Comparison of ENCODE assay signal across 8 cellular contexts in the genomic region with DNA sequence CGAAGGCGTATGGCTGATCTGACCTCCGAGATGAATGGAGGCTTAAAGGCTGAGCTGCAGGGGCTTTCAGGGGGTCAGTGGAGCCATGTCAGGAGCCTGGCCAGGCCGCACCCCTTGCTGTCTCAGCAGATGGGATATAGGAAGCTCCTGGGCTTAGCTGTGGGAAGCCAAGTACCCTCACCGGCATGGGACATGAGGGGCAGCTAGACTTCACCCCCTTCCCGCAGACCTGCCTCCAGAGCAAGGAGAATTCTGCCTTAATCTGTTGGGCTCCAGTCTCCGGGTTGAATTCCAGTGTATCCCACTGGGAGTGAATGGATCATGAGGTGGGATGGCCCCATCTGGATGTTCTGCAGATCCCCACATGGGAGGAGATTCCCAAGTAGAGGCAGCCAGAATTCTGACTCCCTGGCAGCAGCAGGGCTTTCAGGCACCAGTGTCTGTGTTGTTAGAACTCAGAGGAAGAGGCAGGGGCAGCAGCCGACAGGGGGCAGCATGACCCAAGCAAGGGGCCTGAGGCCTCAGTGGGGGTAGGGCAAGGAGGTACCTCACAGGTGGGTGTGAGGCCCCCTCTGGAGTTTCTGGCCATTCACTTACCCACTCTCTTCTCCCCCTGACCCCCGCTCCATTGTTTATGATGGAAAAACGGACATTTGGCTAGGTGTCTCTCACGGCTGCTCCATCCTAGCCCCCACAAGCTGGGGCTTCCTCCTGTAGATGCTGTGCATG. TPM values are rescaled to one million over a fixed set of nuclear protein-coding genes. Genes with fewer than 3 reads are reported as not detected.
DNase-seq lines count a peak whose midpoint lies in the region; ATAC-seq, FAIRE-seq and TF ChIP-seq lines count a peak whose summit lies in the region.

No MANE protein-coding gene starts in this region.

- no peaks in the 10 kb centered on the region for H3K9me3 Mint-ChIP-seq in activated CD4-positive, alpha-beta memory T cell treated with anti-CD3 and anti-CD28 coated beads, Interleukin-2, amount 10 ng/mL, durations not matched to agents 7 days and 5 days
- H3K9me3 Mint-ChIP-seq in effector memory CD8-positive, alpha-beta T cell: no peaks in the 10 kb centered on the region

- H3K27ac Mint-ChIP-seq in activated CD4-positive, alpha-beta memory T cell treated with anti-CD3 and anti-CD28 coated beads, Interleukin-2, amount 10 ng/mL, durations not matched to agents 7 days and 5 days: no peak overlapping the region
- H3K27ac Mint-ChIP-seq in effector memory CD8-positive, alpha-beta T cell: peak overlapping the region; percentile 26 to 68

- H3K4me3 Mint-ChIP-seq in activated CD4-positive, alpha-beta memory T cell treated with anti-CD3 and anti-CD28 coated beads, Interleukin-2, amount 10 ng/mL, durations not matched to agents 7 days and 5 days: no peak overlapping the region
- H3K4me3 Mint-ChIP-seq in effector memory CD8-positive, alpha-beta T cell: no peak overlapping the region

- H3K4me1 ChIP-seq in neutrophil (ENCODE audit: control insufficient read depth in 1 of 2, insufficient read depth in 1 of 2, low read depth in 1 of 2, low read length in 1 of 2) (no peaks in the 10 kb centered on the region), tibial artery (peaks cover 0 to 28% (median 20%) of the 10 kb centered on the region in 4 donors)

- no peak for FAIRE-seq in HTR-8/SVneo (lab: Jason Lieb, UNC)

- H3K4me3 ChIP-seq in GM06990 (replicated peaks; ENCODE audit: low read depth, low read length): no peak overlapping the region
- no peak overlapping the region for H3K4me3 ChIP-seq in neutrophil (ENCODE audit: low read depth in 1 of 2, low read length in 1 of 2)
- no peak overlapping the region for H3K4me3 ChIP-seq in tibial artery

- peak; percentile 74 for ATAC-seq in effector memory CD8-positive, alpha-beta T cell (replicated peaks)
- no peak for ATAC-seq in HG03139 (IDR thresholded peaks at IDR 0.05; ENCODE audit: unreplicated experiment)

- peaks cover 27% of the 10 kb centered on the region for H3K36me3 ChIP-seq in GM06990 (ENCODE audit: control insufficient read depth, insufficient read depth, low read length)
- H3K36me3 ChIP-seq in neutrophil: peaks cover 97% of the 10 kb centered on the region
- peaks cover 45 to 77% (median 54%) of the 10 kb centered on the region in 3 donors for H3K36me3 ChIP-seq in tibial artery

- DNase-seq in GM06990 (ENCODE audit: extremely low read depth, insufficient read length): peak; percentile 60
- DNase-seq in NAMALWA (ENCODE audit: low spot score): peak; percentile 76
- DNase-seq in activated CD4-positive, alpha-beta memory T cell treated with anti-CD3 and anti-CD28 coated beads, Interleukin-2, amount 10 ng/mL, durations not matched to agents 7 days and 5 days: peak; percentile 77
- peak; percentile 58 to 68 (median 62) for DNase-seq in effector memory CD8-positive, alpha-beta T cell
- peak in 1 of 2 donors; percentile 75 for DNase-seq in tibial artery
- no peak for DNase-seq in HTR-8/SVneo (ENCODE audit: insufficient read length, low spot score)

- no peak overlapping the region for H3K27ac ChIP-seq in neutrophil
- no peak overlapping the region for H3K27ac ChIP-seq in tibial artery

- peaks cover 10% of the 10 kb centered on the region for H3K4me1 Mint-ChIP-seq in activated CD4-positive, alpha-beta memory T cell treated with anti-CD3 and anti-CD28 coated beads, Interleukin-2, amount 10 ng/mL, durations not matched to agents 7 days and 5 days
- H3K4me1 Mint-ChIP-seq in effector memory CD8-positive, alpha-beta T cell (ENCODE audit: low read depth in 2 of 2): peaks cover 0 to 1% of the 10 kb centered on the region in 2 donors

- POLR2A ChIA-PET in activated CD4-positive, alpha-beta memory T cell treated with anti-CD3 and anti-CD28 coated beads, Interleukin-2, amount 10 ng/mL, durations not matched to agents 7 days and 5 days (lab: Charles Lee): interaction anchor here (0.7 to 3.5 kb wide), 5 partner anchors 9 to 157 kb away, joined by 3 to 22 read pairs (median 3); a partner anchor contains a TSS

- peaks cover 37% of the 10 kb centered on the region for H3K36me3 Mint-ChIP-seq in activated CD4-positive, alpha-beta memory T cell treated with anti-CD3 and anti-CD28 coated beads, Interleukin-2, amount 10 ng/mL, durations not matched to agents 7 days and 5 days (ENCODE audit: low read depth)
- peaks cover 7% of the 10 kb centered on the region for H3K36me3 Mint-ChIP-seq in effector memory CD8-positive, alpha-beta T cell (ENCODE audit: insufficient read depth)

- intact Hi-C loops in tibial artery (cut with DNase I; ENCODE audit: low total_unique reads): no loop called here

- H3K9me3 ChIP-seq in neutrophil: no peaks in the 10 kb centered on the region
- no peaks in the 10 kb centered on the region for H3K9me3 ChIP-seq in tibial artery

- H3K27me3 ChIP-seq in GM06990 (replicated peaks; ENCODE audit: control insufficient read depth, insufficient read depth, low read length) (no peaks in the 10 kb centered on the region), neutrophil (no peaks in the 10 kb centered on the region), tibial artery (no peaks in the 10 kb centered on the region)

- CTCF ChIA-PET in activated CD4-positive, alpha-beta memory T cell treated with anti-CD3 and anti-CD28 coated beads, Interleukin-2, amount 10 ng/mL, durations not matched to agents 7 days and 5 days (lab: Charles Lee): interaction anchor here (1.0 to 3.9 kb wide), 6 partner anchors 9 to 168 kb away, joined by 3 to 43 read pairs (median 3); no protein-coding TSS in a partner anchor

- H3K27me3 Mint-ChIP-seq in activated CD4-positive, alpha-beta memory T cell treated with anti-CD3 and anti-CD28 coated beads, Interleukin-2, amount 10 ng/mL, durations not matched to agents 7 days and 5 days: no peaks in the 10 kb centered on the region
- no peaks in the 10 kb centered on the region for H3K27me3 Mint-ChIP-seq in effector memory CD8-positive, alpha-beta T cell

- TF ChIP-seq CTCF in GM06990 (IDR thresholded peaks at IDR 0.05; ENCODE audit: insufficient read depth, low read length, poor library complexity, severe bottlenecking) (peak; percentile 90), neutrophil (IDR thresholded peaks at IDR 0.05) (peak; percentile 46), tibial artery (IDR thresholded peaks at IDR 0.05) (peak; percentile 51 to 53)

RNA-seq across cellular contexts. Expression of a gene that starts 19.1 kb away (rescaled TPM):
- 100 to 1,000 TPM; 167 to 177 TPM for total RNA-seq in activated CD4-positive, alpha-beta memory T cell treated with anti-CD3 and anti-CD28 coated beads, Interleukin-2, amount 10 ng/mL, durations not matched to agents 7 days and 5 days

RNA-seq across cellular contexts. Expression of a gene that starts 27.4 kb away (rescaled TPM):
- total RNA-seq in activated CD4-positive, alpha-beta memory T cell treated with anti-CD3 and anti-CD28 coated beads, Interleukin-2, amount 10 ng/mL, durations not matched to agents 7 days and 5 days: 1 to 10 TPM in 1 of 2 experiments, under 1 TPM in 1; 0.43 to 1.5 TPM

RNA-seq across cellular contexts. Expression of a gene that starts 36.5 kb away (rescaled TPM):
- total RNA-seq in activated CD4-positive, alpha-beta memory T cell treated with anti-CD3 and anti-CD28 coated beads, Interleukin-2, amount 10 ng/mL, durations not matched to agents 7 days and 5 days: 10 to 100 TPM; 19.2 to 19.4 TPM

RNA-seq across cellular contexts. Expression of a gene that starts 36.8 kb away (rescaled TPM):
- total RNA-seq in activated CD4-positive, alpha-beta memory T cell treated with anti-CD3 and anti-CD28 coated beads, Interleukin-2, amount 10 ng/mL, durations not matched to agents 7 days and 5 days: 10 to 100 TPM; 30.1 to 31.1 TPM
